ENCODE assay signal across 2 cellular contexts in the genomic region with DNA sequence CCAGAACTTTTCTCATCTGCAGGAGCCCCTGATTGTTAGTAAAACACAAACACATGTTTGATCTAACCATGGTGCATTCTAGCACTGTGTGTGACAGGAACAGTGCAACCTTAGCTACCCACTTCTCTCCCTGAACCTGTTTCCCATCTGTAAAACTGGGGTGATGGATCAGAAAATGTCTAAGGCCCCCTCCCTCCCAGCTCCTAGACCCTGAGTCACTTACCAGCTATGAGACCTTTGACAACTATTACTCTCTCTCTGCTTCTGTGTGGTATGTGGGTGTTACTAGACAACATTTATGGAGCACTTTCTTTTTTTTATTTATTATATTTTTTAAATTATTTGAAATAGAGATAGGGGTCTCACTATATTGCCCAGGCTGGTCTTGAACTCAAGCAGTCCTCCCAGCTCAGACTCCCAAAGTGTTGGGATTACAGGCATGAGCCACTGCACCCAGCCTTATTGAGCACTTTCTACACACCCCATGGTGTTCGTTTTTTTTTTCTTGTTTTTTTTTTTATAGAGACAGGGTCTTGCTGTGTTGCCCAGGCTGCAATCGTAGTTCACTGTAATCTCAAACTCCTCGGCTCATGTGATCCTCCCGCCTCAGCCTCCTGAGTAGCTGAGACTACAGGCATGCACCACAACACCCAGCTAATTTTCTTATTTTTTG.
TF ChIP-seq lines count a peak whose summit lies in the region.

No MANE protein-coding gene starts in this region.

TF ChIP-seq in SK-N-SH, 30 proteins besides CTCF, POLR2A, EP300 and RAD21 (continued from another document):
- peak; percentile 27; the same call in 1 of the 2 replicates for TF ChIP-seq TCF12 (IDR thresholded peaks at IDR 0.05)
- peak; percentile 32; the same call in 1 of the 2 replicates for TF ChIP-seq FOSL2 (IDR thresholded peaks at IDR 0.05; ENCODE audit: borderline replicate concordance, low read depth)
- TF ChIP-seq, protein P1, sequence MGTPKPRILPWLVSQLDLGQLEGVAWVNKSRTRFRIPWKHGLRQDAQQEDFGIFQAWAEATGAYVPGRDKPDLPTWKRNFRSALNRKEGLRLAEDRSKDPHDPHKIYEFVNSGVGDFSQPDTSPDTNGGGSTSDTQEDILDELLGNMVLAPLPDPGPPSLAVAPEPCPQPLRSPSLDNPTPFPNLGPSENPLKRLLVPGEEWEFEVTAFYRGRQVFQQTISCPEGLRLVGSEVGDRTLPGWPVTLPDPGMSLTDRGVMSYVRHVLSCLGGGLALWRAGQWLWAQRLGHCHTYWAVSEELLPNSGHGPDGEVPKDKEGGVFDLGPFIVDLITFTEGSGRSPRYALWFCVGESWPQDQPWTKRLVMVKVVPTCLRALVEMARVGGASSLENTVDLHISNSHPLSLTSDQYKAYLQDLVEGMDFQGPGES (IDR thresholded peaks at IDR 0.05; ENCODE audit: low read depth, low read length): no peak
- no peak for TF ChIP-seq NRF1 (IDR thresholded peaks at IDR 0.05; ENCODE audit: low read depth, low read length)
- TF ChIP-seq SIN3A (IDR thresholded peaks at IDR 0.05; ENCODE audit: borderline replicate concordance, low read depth, low read length): no peak
- no peak for TF ChIP-seq NFIC (IDR thresholded peaks at IDR 0.05; ENCODE audit: borderline replicate concordance)

TF ChIP-seq in SK-N-SH treated with all-trans-retinoic acid at 6 μM for 48 hours, 23 proteins besides CTCF, POLR2A, EP300 and RAD21:
- TF ChIP-seq, protein P2, sequence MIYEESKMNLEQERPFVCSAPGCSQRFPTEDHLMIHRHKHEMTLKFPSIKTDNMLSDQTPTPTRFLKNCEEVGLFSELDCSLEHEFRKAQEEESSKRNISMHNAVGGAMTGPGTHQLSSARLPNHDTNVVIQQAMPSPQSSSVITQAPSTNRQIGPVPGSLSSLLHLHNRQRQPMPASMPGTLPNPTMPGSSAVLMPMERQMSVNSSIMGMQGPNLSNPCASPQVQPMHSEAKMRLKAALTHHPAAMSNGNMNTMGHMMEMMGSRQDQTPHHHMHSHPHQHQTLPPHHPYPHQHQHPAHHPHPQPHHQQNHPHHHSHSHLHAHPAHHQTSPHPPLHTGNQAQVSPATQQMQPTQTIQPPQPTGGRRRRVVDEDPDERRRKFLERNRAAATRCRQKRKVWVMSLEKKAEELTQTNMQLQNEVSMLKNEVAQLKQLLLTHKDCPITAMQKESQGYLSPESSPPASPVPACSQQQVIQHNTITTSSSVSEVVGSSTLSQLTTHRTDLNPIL (CRISPR knock-in tag; IDR thresholded peaks at IDR 0.05; ENCODE audit: low read depth): no peak
- no peak for TF ChIP-seq ISL1 (CRISPR knock-in tag; IDR thresholded peaks at IDR 0.05)
- no peak for TF ChIP-seq TCF4 (CRISPR knock-in tag; IDR thresholded peaks at IDR 0.05; ENCODE audit: borderline replicate concordance)
- no peak for TF ChIP-seq PPARA (CRISPR knock-in tag; IDR thresholded peaks at IDR 0.05; ENCODE audit: borderline replicate concordance)
- no peak for TF ChIP-seq ARNTL (CRISPR knock-in tag; IDR thresholded peaks at IDR 0.05; ENCODE audit: borderline replicate concordance, low read depth)
- no peak for TF ChIP-seq TOX (CRISPR knock-in tag; IDR thresholded peaks at IDR 0.05; ENCODE audit: borderline replicate concordance)
- TF ChIP-seq BACH2 (CRISPR knock-in tag; IDR thresholded peaks at IDR 0.05; ENCODE audit: borderline replicate concordance): no peak
- TF ChIP-seq, protein P3, sequence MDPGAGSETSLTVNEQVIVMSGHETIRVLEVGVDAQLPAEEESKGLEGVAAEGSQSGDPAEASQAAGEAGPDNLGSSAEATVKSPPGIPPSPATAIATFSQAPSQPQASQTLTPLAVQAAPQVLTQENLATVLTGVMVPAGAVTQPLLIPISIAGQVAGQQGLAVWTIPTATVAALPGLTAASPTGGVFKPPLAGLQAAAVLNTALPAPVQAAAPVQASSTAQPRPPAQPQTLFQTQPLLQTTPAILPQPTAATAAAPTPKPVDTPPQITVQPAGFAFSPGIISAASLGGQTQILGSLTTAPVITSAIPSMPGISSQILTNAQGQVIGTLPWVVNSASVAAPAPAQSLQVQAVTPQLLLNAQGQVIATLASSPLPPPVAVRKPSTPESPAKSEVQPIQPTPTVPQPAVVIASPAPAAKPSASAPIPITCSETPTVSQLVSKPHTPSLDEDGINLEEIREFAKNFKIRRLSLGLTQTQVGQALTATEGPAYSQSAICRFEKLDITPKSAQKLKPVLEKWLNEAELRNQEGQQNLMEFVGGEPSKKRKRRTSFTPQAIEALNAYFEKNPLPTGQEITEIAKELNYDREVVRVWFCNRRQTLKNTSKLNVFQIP (CRISPR knock-in tag; IDR thresholded peaks at IDR 0.05; ENCODE audit: borderline replicate concordance, low read depth): no peak
